In the genomic region with DNA sequence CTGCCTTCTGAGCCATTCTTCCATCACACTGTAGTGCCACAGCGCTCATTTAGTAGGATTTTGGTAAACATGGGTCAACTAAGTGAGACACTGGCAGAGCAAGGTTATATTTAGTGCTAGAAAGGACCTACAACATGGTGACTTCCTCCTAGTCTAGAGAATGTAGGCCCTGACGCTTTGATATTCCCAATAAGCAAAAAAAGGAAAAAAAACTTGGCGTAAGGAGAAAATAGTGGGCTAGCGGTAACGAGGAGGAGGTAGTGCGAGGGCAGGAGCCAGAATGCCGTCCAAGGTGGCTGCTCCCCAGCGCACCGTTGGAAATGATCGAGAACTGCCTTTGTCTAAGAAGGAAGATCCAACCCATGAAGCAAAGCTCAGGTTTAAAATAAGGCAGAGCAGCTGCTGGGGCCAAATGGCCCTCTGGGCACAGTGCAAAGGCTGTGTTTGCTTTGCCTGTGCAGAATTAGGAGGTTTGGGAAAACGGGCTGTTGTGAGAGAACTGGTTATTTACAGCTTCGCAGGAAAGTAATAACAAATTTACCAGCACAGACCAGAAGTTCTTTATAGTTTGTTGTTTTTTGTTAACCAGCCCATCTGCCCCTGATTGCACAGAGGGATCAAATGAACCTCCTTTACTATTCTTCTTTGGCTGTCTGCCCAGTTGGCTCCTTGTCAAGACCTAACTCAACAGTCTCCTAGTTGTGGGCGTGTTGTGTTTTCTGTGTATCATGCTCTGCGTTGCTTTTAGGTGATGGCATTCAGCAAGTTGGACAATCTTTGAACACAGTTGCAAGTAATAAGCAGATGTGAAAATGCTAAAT, we compare ENCODE assay signal across 9 cellular contexts.
DNase-seq lines count a peak whose midpoint lies in the region; ATAC-seq and TF ChIP-seq lines count a peak whose summit lies in the region.
"Had no signal": no experiment of that assay in that cellular context is flagged by ENCODE, and none has a peak within 500 bp of the region (broad histone marks: within the 10 kb centered on the region; RNA-seq: fewer than 3 reads in every experiment).

No MANE protein-coding gene starts in this region.

- no peak for ATAC-seq in GM19463 (IDR thresholded peaks at IDR 0.05; ENCODE audit: unreplicated experiment)
- ATAC-seq in HG02938 (IDR thresholded peaks at IDR 0.05; ENCODE audit: unreplicated experiment): no peak

- H3K36me3 Mint-ChIP-seq in HFFc6 (ENCODE audit: low read depth): peaks cover 62% of the 10 kb centered on the region
- H3K36me3 Mint-ChIP-seq: memory B cell had no signal

- intact Hi-C loops in prostate gland (cut with DNase I): loop anchor here (5.0 kb wide), 1 partner anchor 189 kb away; no protein-coding TSS in a partner anchor

- H3K27ac ChIP-seq in duodenal mucosa (ENCODE audit: low read depth, low read length) (peak overlapping the region; percentile 39), prostate gland (no peak overlapping the region)

- peaks cover 30 to 43% of the 10 kb centered on the region in 2 donors for H3K4me1 ChIP-seq in duodenal mucosa (ENCODE audit: control insufficient read depth in 1 of 2, insufficient read depth in 2 of 2, low read length in 2 of 2)
- H3K4me1 ChIP-seq in prostate gland (replicated peaks): peaks cover 7% of the 10 kb centered on the region

- H3K27me3 ChIP-seq in duodenal mucosa (ENCODE audit: control insufficient read depth in 1 of 2, insufficient read depth in 2 of 2, low read length in 2 of 2) (no peaks in the 10 kb centered on the region), prostate gland (replicated peaks; ENCODE audit: insufficient read depth) (no peaks in the 10 kb centered on the region)

- peak overlapping the region; percentile 6 to 33 for H3K4me3 ChIP-seq in duodenal mucosa (ENCODE audit: low read depth in 1 of 2, low read length in 2 of 2)
- H3K4me3 ChIP-seq in prostate gland: no peak overlapping the region

- H3K27ac Mint-ChIP-seq in HFFc6: peak overlapping the region; percentile 62
- H3K27ac Mint-ChIP-seq: memory B cell had no signal

- peaks cover 7% of the 10 kb centered on the region for H3K27me3 Mint-ChIP-seq in HFFc6 (ENCODE audit: insufficient read depth)

- no peak for TF ChIP-seq POLR2A in prostate gland (IDR thresholded peaks at IDR 0.05)

- H3K9ac ChIP-seq in duodenal mucosa (ENCODE audit: low read depth in 1 of 2, low read length in 2 of 2): peak overlapping the region in 1 of 2 donors; percentile 28

- H3K9me3 ChIP-seq in duodenal mucosa (ENCODE audit: control insufficient read depth in 1 of 2, low read length in 2 of 2) (no peaks in the 10 kb centered on the region), prostate gland (no peaks in the 10 kb centered on the region)

- peak overlapping the region; percentile 30; the same call in 1 of the 2 replicates for H3K4me3 Mint-ChIP-seq in HFFc6
- H3K4me3 Mint-ChIP-seq: memory B cell had no signal

- no peak for TF ChIP-seq CTCF in HFFc6 (IDR thresholded peaks at IDR 0.05)
- no peak for TF ChIP-seq CTCF in prostate gland (IDR thresholded peaks at IDR 0.05)

- no peaks in the 10 kb centered on the region for H3K9me3 Mint-ChIP-seq in HFFc6
- H3K9me3 Mint-ChIP-seq: memory B cell had no signal

- peaks cover 4 to 13% of the 10 kb centered on the region in 2 donors for H3K36me3 ChIP-seq in duodenal mucosa (ENCODE audit: control insufficient read depth in 1 of 2, insufficient read depth in 2 of 2, low read length in 2 of 2)
- H3K36me3 ChIP-seq in prostate gland: no peaks in the 10 kb centered on the region

- 41% methylated on average over 14 of the region's 14 CpGs for WGBS in prostate gland

- H3K4me1 Mint-ChIP-seq in HFFc6 (ENCODE audit: low read depth): peaks cover 37% of the 10 kb centered on the region

- DNase-seq in HFFc6 (peak; percentile 84), NCI-H69 (lab: John Stamatoyannopoulos, UW) (peak; percentile 96), prostate gland (ENCODE audit: low spot score) (peak; percentile 77), NK-92 (lab: John Stamatoyannopoulos, UW; ENCODE audit: unreplicated experiment) (no peak)
- no peak for DNase-seq in activated T-cell treated with anti-CD3 and anti-CD28 coated beads, Interleukin-2, amount 50 U/mL, for 1 hour

Comparison
In these comparisons a context has a peak if more than half of its experiments do, and no peak if none do; other contexts are left out.
1. DNase-seq: peak in HFFc6 (single experiment), NCI-H69 (single experiment) and prostate gland (single experiment); none in NK-92 (single experiment) and activated T-cell treated with anti-CD3 and anti-CD28 coated beads, Interleukin-2, amount 50 U/mL, for 1 hour (single experiment).
2. H3K4me3 ChIP-seq: peak in duodenal mucosa (2 of 2); none in prostate gland (0 of 2).